17 cellular contexts compared by ENCODE assay signal in genomic region chr5:139401546-139401945, GRCh38. TPM values are rescaled to one million over a fixed set of nuclear protein-coding genes. Genes with fewer than 3 reads are reported as not detected.
DNase-seq lines count a peak whose midpoint lies in the region; ATAC-seq and TF ChIP-seq lines count a peak whose summit lies in the region.
"Had no signal": no experiment of that assay in that cellular context is flagged by ENCODE, and none has a peak within 500 bp of the region (broad histone marks: within the 10 kb centered on the region; RNA-seq: fewer than 3 reads in every experiment).

No MANE protein-coding gene starts in this region.

- H3K36me3 Mint-ChIP-seq in IgD-negative memory B cell, result peaks cover 1% of the 10 kb centered on the region
- H3K36me3 Mint-ChIP-seq in progenitor cell of endocrine pancreas (ENCODE audit: insufficient read depth), result peaks cover 2% of the 10 kb centered on the region

- H3K4me1 Mint-ChIP-seq in IgD-negative memory B cell, result peaks cover 21 to 25% (median 22%) of the 10 kb centered on the region in 3 donors
- H3K4me1 Mint-ChIP-seq in progenitor cell of endocrine pancreas (ENCODE audit: low read depth), result peaks cover 13% of the 10 kb centered on the region

- peak overlapping the region in 1 of 4 donors; percentile 68 for H3K4me3 Mint-ChIP-seq in IgD-negative memory B cell
- H3K4me3 Mint-ChIP-seq in progenitor cell of endocrine pancreas (ENCODE audit: low read depth), result peak overlapping the region; percentile 29

- TF ChIP-seq POLR2A in erythroblast (IDR thresholded peaks at IDR 0.05; ENCODE audit: low read length), result no peak

- DNase-seq in erythroblast (lab: John Stamatoyannopoulos, UW) (peak; percentile 11 to 38), progenitor cell of endocrine pancreas (ENCODE audit: low spot score, unreplicated experiment) (no peak), NCI-H1417 treated with DMSO at 0.1 percent for 48 hours (lab: John Stamatoyannopoulos, UW) (no peak)
- DNase-seq in effector CD4-positive, alpha-beta T cell, result no peak
- DNase-seq in activated CD4-positive, alpha-beta T cell treated with anti-CD3 and anti-CD28 coated beads, Interleukin-2, amount 50 U/mL, for 4 hours, result no peak
- DNase-seq: BE2C; CD8-positive, alpha-beta T cell; COR-L47; DMS153; DMS79 treated with DMSO at 0.1 percent for 48 hours; EL; HCEC 1CT had no signal

- H3K9me3 Mint-ChIP-seq in IgD-negative memory B cell, result no peaks in the 10 kb centered on the region
- H3K9me3 Mint-ChIP-seq in progenitor cell of endocrine pancreas (ENCODE audit: low read depth), result no peaks in the 10 kb centered on the region
- H3K9me3 Mint-ChIP-seq: CD8-positive, alpha-beta T cell had no signal

- H3K27ac Mint-ChIP-seq in IgD-negative memory B cell, result peak overlapping the region in 2 of 3 donors; percentile 31 to 35
- no peak overlapping the region for H3K27ac Mint-ChIP-seq in progenitor cell of endocrine pancreas
- H3K27ac Mint-ChIP-seq: CD8-positive, alpha-beta T cell had no signal

- no peak for TF ChIP-seq CTCF in 22Rv1 (IDR thresholded peaks at IDR 0.05)
- no peak for TF ChIP-seq CTCF in progenitor cell of endocrine pancreas (IDR thresholded peaks at IDR 0.05; ENCODE audit: unreplicated experiment)

- ATAC-seq in HG03135 (IDR thresholded peaks at IDR 0.05; ENCODE audit: unreplicated experiment), result no peak
- ATAC-seq: CD8-positive, alpha-beta T cell had no signal

- H3K27me3 Mint-ChIP-seq in IgD-negative memory B cell, result no peaks in the 10 kb centered on the region
- no peaks in the 10 kb centered on the region for H3K27me3 Mint-ChIP-seq in progenitor cell of endocrine pancreas

- peak overlapping the region; percentile 90 for H3K27ac ChIP-seq in 22Rv1
- H3K27ac ChIP-seq: C4-2B had no signal

RNA-seq across cellular contexts. Expression of gene SPATA24, which starts 2.3 kb away (rescaled TPM):
- 4.7 TPM for polyA plus RNA-seq in IgD-negative memory B cell
- total RNA-seq in progenitor cell of endocrine pancreas, result 13.9 and 14.0 TPM in 2 replicates

RNA-seq across cellular contexts. Expression of gene PROB1, which starts 6.6 kb away (rescaled TPM):
- polyA plus RNA-seq in IgD-negative memory B cell, result 1.5 TPM
- 2.0 and 2.2 TPM in 2 replicates for total RNA-seq in progenitor cell of endocrine pancreas
- total RNA-seq: H4 had no signal

RNA-seq across cellular contexts. Expression of gene MZB1, which starts 11.8 kb away (rescaled TPM):
- 193 TPM for polyA plus RNA-seq in IgD-negative memory B cell
- total RNA-seq in progenitor cell of endocrine pancreas, result 0.24 and 0.80 TPM in 2 replicates
- total RNA-seq: H4 had no signal

RNA-seq across cellular contexts. Expression of gene SLC23A1, which starts 18.4 kb away (rescaled TPM):
- not detected for polyA plus RNA-seq in IgD-negative memory B cell
- 0.20 and 0.48 TPM in 2 replicates for total RNA-seq in progenitor cell of endocrine pancreas
- total RNA-seq: CD8-positive, alpha-beta T cell; H4 had no signal

RNA-seq across cellular contexts. Expression of gene DNAJC18, which starts 37.8 kb away (rescaled TPM):
- 5.1 TPM for polyA plus RNA-seq in IgD-negative memory B cell
- total RNA-seq in progenitor cell of endocrine pancreas, result 23.1 and 23.3 TPM in 2 replicates

Comparison
In these comparisons a context has a peak if more than half of its experiments do, and no peak if none do; other contexts are left out.
1. DNase-seq: peak in erythroblast (2 of 2); none in progenitor cell of endocrine pancreas (single experiment), effector CD4-positive, alpha-beta T cell (single experiment), NCI-H1417 treated with DMSO at 0.1 percent for 48 hours (single experiment) and activated CD4-positive, alpha-beta T cell treated with anti-CD3 and anti-CD28 coated beads, Interleukin-2, amount 50 U/mL, for 4 hours (0 of 2).